Comparison of ENCODE assay signal across 22 cellular contexts in the genomic region with DNA sequence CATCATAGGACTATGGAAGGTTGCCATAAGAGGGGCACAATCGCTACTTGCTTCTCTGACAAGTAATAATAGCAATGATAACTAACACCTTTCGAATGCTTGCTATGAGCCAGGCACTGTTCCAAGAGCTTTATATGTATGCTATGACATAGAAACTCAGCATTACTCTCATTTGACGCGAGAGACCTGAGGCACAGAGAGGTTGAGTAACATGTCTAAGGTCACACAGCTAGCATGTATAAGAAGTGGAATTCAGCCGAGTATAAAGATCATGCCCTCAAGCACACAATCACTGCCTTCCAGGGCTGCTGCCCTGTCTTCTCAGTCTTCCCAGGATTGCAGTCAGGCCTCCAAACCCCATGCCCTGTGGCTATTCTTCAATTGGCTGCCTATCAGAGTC.
"Had no signal": no experiment of that assay in that cellular context is flagged by ENCODE, and none has a peak within 500 bp of the region (broad histone marks: within the 10 kb centered on the region; RNA-seq: fewer than 3 reads in every experiment).

No MANE protein-coding gene starts in this region.

- FAIRE-seq: urothelium cell line had no signal

- H3K27me3 ChIP-seq: ascending aorta, gastrocnemius medialis, testis, transverse colon had no signal

- H3K4me1 ChIP-seq: ascending aorta, gastrocnemius medialis, testis, transverse colon had no signal

- H3K27ac ChIP-seq: ascending aorta, gastrocnemius medialis, testis, transverse colon had no signal

- H3K36me3 ChIP-seq: ascending aorta, gastrocnemius medialis, transverse colon had no signal

- H3K4me3 ChIP-seq: ascending aorta, gastrocnemius medialis, testis, transverse colon had no signal

- DNase-seq: activated CD4-positive, alpha-beta T cell treated with anti-CD3 and anti-CD28 coated beads for 36 hours; activated CD4-positive, CD25-positive, alpha-beta regulatory T cell; activated gamma-delta T cell; activated naive CD4-positive, alpha-beta T cell treated with anti-CD3 and anti-CD28 coated beads, Interleukin-2, amount 10 ng/mL, durations not matched to agents 7 days and 5 days; activated naive CD8-positive, alpha-beta T cell treated with anti-CD3 and anti-CD28 coated beads, Interleukin-2, amount 10 ng/mL, durations not matched to agents 7 days and 5 days; dermis blood vessel endothelial cell; effector CD8-positive, alpha-beta T cell; gastrocnemius medialis; glutamatergic neuron; left cardiac atrium; left ventricle myocardium superior; midbrain; naive thymus-derived CD4-positive, alpha-beta T cell; occipital lobe; right cardiac atrium; stimulated activated CD4-positive, alpha-beta T cell treated with anti-CD3 and anti-CD28 coated beads, Interleukin-4, amount 100 ng/mL, for 1 hour; stimulated activated naive CD8-positive, alpha-beta T cell treated with anti-CD3 and anti-CD28 coated beads, Interleukin-15, Interleukin-2, amounts not matched to agents 100 U/mL and 50 U/mL, for 24 hours; T-helper 1 cell; testis; transverse colon had no signal

- ATAC-seq: activated CD4-positive, alpha-beta T cell treated with anti-CD3 and anti-CD28 coated beads for 36 hours; gastrocnemius medialis; left cardiac atrium; left ventricle myocardium superior; naive thymus-derived CD4-positive, alpha-beta T cell; right cardiac atrium; stimulated activated naive CD8-positive, alpha-beta T cell treated with anti-CD3 and anti-CD28 coated beads, Interleukin-15, Interleukin-2, amounts not matched to agents 100 U/mL and 50 U/mL, for 24 hours had no signal

- H3K9me3 ChIP-seq: ascending aorta, gastrocnemius medialis, testis, transverse colon had no signal
